In genomic region chr18:54828290-54828871, GRCh38 we compare ENCODE assay signal across 8 cellular contexts. TPM values are rescaled to one million over a fixed set of nuclear protein-coding genes. Genes with fewer than 3 reads are reported as not detected.
DNase-seq lines count a peak whose midpoint lies in the region; FAIRE-seq lines count a peak whose summit lies in the region.

TSS of gene RAB27B (plus strand) at chr18:54828477. CDS start at chr18:54877586, 49,109 bp downstream.

- FAIRE-seq in urothelium cell line (lab: Jason Lieb, UNC): peak; percentile 56

- peak; percentile 85 for DNase-seq in DMS53 treated with DMSO at 0.1 percent for 48 hours (lab: John Stamatoyannopoulos, UW; ENCODE audit: unreplicated experiment)
- DNase-seq in Kasumi-1 (lab: John Stamatoyannopoulos, UW): peak; percentile 70 to 71
- DNase-seq in T-helper 2 cell: peak; percentile 20 to 93 (median 53)
- DNase-seq in anterior cingulate cortex (lab: John Stamatoyannopoulos, UW): peak in 43 of 58 donors; percentile 3 to 76 (median 36)
- DNase-seq in hippocampal formation (lab: John Stamatoyannopoulos, UW): peak; percentile 3 to 4
- DNase-seq in renal cortical epithelial cell (ENCODE audit: low read depth): peak; percentile 93
- peak; percentile 75 for DNase-seq in urothelium cell line (ENCODE audit: low spot score)
- no peak for DNase-seq in cerebellar nuclear complex (lab: John Stamatoyannopoulos, UW)

RNA-seq across cellular contexts. Expression of gene RAB27B, which starts in this region (rescaled TPM):
- total RNA-seq in renal cortical epithelial cell: 3.3 and 4.0 TPM in 2 replicates

Comparison
In these comparisons a context has a peak if more than half of its experiments do, and no peak if none do; other contexts are left out.
1. DNase-seq: peak in DMS53 treated with DMSO at 0.1 percent for 48 hours (single experiment), Kasumi-1 (2 of 2), T-helper 2 cell (5 of 5), anterior cingulate cortex (43 of 58), hippocampal formation (2 of 2), renal cortical epithelial cell (single experiment) and urothelium cell line (single experiment); none in cerebellar nuclear complex (0 of 2).